Comparison of ENCODE assay signal across 29 cellular contexts in the genomic region with DNA sequence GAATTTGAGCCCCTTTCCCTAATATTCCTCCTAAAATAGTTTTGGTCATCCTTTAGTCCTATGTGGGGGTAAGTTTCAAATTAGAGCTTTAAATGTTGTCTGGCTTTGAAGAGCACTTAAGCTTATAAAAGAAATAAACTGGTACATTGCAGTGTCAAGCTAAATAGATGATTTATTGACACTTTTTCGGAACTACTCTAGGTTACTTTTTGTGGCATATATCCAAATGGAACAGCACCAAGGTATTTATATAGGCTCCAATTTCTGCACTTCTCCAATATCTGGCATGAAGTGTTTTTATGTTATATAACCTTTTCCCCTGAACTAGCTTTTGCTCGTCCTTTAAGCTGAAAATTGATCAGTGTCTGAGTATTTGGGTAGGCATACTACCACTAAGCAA.
"Had no signal": no experiment of that assay in that cellular context is flagged by ENCODE, and none has a peak within 500 bp of the region (broad histone marks: within the 10 kb centered on the region; RNA-seq: fewer than 3 reads in every experiment).

No MANE protein-coding gene starts in this region.

- H3K4me3 ChIP-seq: SK-N-MC had no signal

- H3K9me3 Mint-ChIP-seq: activated CD4-positive, alpha-beta T cell treated with anti-CD3 and anti-CD28 coated beads, Interleukin-2, amount 10 ng/mL, durations not matched to agents 24 days and 14 days; activated T-cell treated with anti-CD3 and anti-CD28 coated beads, Interleukin-2, amount 50 U/mL, for 4 hours had no signal

- H3K4me1 Mint-ChIP-seq: activated B cell treated with CpG ODN at 0.5 μM for 24 hours; activated CD4-positive, alpha-beta T cell treated with anti-CD3 and anti-CD28 coated beads, Interleukin-2, amount 10 ng/mL, durations not matched to agents 24 days and 14 days; central memory CD8-positive, alpha-beta T cell; T-cell had no signal

- DNase-seq: activated B cell treated with CpG ODN at 0.5 μM for 24 hours; activated CD4-positive, alpha-beta T cell treated with anti-CD3 and anti-CD28 coated beads for 1 hour; activated CD4-positive, alpha-beta T cell treated with anti-CD3 and anti-CD28 coated beads, Interleukin-2, amount 10 ng/mL, durations not matched to agents 24 days and 14 days; activated CD4-positive, alpha-beta T cell treated with anti-CD3 and anti-CD28 coated beads, Interleukin-2, amount 50 U/mL, for 48 hours; activated CD8-positive, alpha-beta memory T cell treated with anti-CD3 and anti-CD28 coated beads for 24 hours; activated effector memory CD4-positive, alpha-beta T cell treated with anti-CD3 and anti-CD28 coated beads, Interleukin-2, amount 50 U/mL, for 16 hours; activated naive CD4-positive, alpha-beta T cell treated with Interleukin-2 at 50 U/mL for 16 hours; activated T-cell treated with anti-CD3 and anti-CD28 coated beads, Interleukin-2, amount 50 U/mL, for 4 hours; amygdala; Kasumi-1; KBM-7; NCI-H1048; NCI-H1436; NCI-H187; NCI-H2107; NCI-H524; NCI-H748 treated with DMSO at 0.1 percent for 48 hours; NK-92 treated with Interleukin-12 subunit alpha and Interleukin-12 subunit beta, amount 100 ng/mL, for 24 hours; OCI-M1; RPMI8226; T-cell; T-helper 2 cell; T1000 had no signal

- H3K27ac ChIP-seq: SK-N-MC had no signal

- H3K27me3 Mint-ChIP-seq: activated B cell treated with CpG ODN at 0.5 μM for 24 hours; activated CD4-positive, alpha-beta T cell treated with anti-CD3 and anti-CD28 coated beads, Interleukin-2, amount 10 ng/mL, durations not matched to agents 24 days and 14 days; central memory CD8-positive, alpha-beta T cell; T-cell had no signal

- FAIRE-seq: astrocyte, TTC549 had no signal

- H3K27ac Mint-ChIP-seq: activated B cell treated with CpG ODN at 0.5 μM for 24 hours; activated CD4-positive, alpha-beta T cell treated with anti-CD3 and anti-CD28 coated beads, Interleukin-2, amount 10 ng/mL, durations not matched to agents 24 days and 14 days; activated naive CD4-positive, alpha-beta T cell treated with anti-CD3 and anti-CD28 coated beads, Interleukin-2, amount 50 U/mL, for 72 hours; brain; T-cell had no signal

- H3K4me3 Mint-ChIP-seq: activated B cell treated with CpG ODN at 0.5 μM for 24 hours; activated CD4-positive, alpha-beta T cell treated with anti-CD3 and anti-CD28 coated beads, Interleukin-2, amount 10 ng/mL, durations not matched to agents 24 days and 14 days; activated T-cell treated with anti-CD3 and anti-CD28 coated beads, Interleukin-2, amount 50 U/mL, for 4 hours; brain; central memory CD8-positive, alpha-beta T cell; T-cell had no signal

- H3K36me3 Mint-ChIP-seq: activated naive CD4-positive, alpha-beta T cell treated with anti-CD3 and anti-CD28 coated beads, Interleukin-2, amount 50 U/mL, for 72 hours; brain; T-cell had no signal
